Comparison of ENCODE assay signal across 28 cellular contexts in genomic region chr2:88211809-88212154, GRCh38.
"Had no signal": no experiment of that assay in that cellular context is flagged by ENCODE, and none has a peak within 500 bp of the region (broad histone marks: within the 10 kb centered on the region; RNA-seq: fewer than 3 reads in every experiment).

No MANE protein-coding gene starts in this region.

- H3K27me3 ChIP-seq: ovary, thyroid gland, tibial nerve, upper lobe of left lung, vagina had no signal

- H3K4me1 Mint-ChIP-seq: naive thymus-derived CD8-positive, alpha-beta T cell; neural crest cell; stimulated activated effector memory CD8-positive, alpha-beta T cell treated with anti-CD3 and anti-CD28 coated beads, Interleukin-12 subunit alpha, Interleukin-12 subunit beta, amount 100 ng/mL, for 72 hours; stimulated activated naive B cell treated with anti-CD40 and anti-IgM and Interleukin-4, amounts not matched to agents 10 μg/mL and 1 μg/mL and 100 μg/mL, for 72 hours had no signal

- DNase-seq: naive thymus-derived CD8-positive, alpha-beta T cell; nephron progenitor cell; occipital lobe; ovary; psoas muscle; right cardiac atrium; stimulated activated CD4-positive, alpha-beta T cell treated with anti-CD3 and anti-CD28 coated beads, Interleukin-15, amount 100 ng/mL, for 24 hours; stimulated activated CD4-positive, alpha-beta T cell treated with anti-CD3 and anti-CD28 coated beads, Interleukin-2, amount 100 ng/mL, for 24 hours; stimulated activated CD4-positive, alpha-beta T cell treated with anti-CD3 and anti-CD28 coated beads, Interleukin-2, amount 100 ng/mL, for 48 hours; stimulated activated CD4-positive, alpha-beta T cell treated with anti-CD3 and anti-CD28 coated beads, Interleukin-4, amount 100 ng/mL, for 24 hours; stimulated activated naive B cell treated with anti-CD40 and anti-IgM and Interleukin-4, amounts not matched to agents 10 μg/mL and 1 μg/mL and 100 μg/mL, for 72 hours; stimulated activated naive CD4-positive, alpha-beta T cell treated with Interleukin-2 at 50 U/mL for 16 hours; stomach; thyroid gland; upper lobe of left lung had no signal

- H3K9me3 ChIP-seq: ovary, psoas muscle, stomach, thoracic aorta, thyroid gland, tibial nerve, upper lobe of left lung, vagina had no signal

- ATAC-seq: naive thymus-derived CD8-positive, alpha-beta T cell; natural killer cell treated with Interleukin-12 subunit alpha and Interleukin-12 subunit beta and Interleukin-15 and Interleukin-18, amount 100 ng/mL, for 72 hours; psoas muscle; right cardiac atrium; sciatic nerve; stimulated activated effector memory CD8-positive, alpha-beta T cell treated with anti-CD3 and anti-CD28 coated beads, Interleukin-12 subunit alpha, Interleukin-12 subunit beta, amount 100 ng/mL, for 72 hours had no signal

- H3K9me3 Mint-ChIP-seq: natural killer cell treated with Interleukin-12 subunit alpha and Interleukin-12 subunit beta and Interleukin-15 and Interleukin-18, amount 100 ng/mL, for 72 hours; nephron progenitor cell; neural crest cell; stimulated activated effector memory CD8-positive, alpha-beta T cell treated with anti-CD3 and anti-CD28 coated beads, Interleukin-12 subunit alpha, Interleukin-12 subunit beta, amount 100 ng/mL, for 72 hours; stimulated activated naive B cell treated with anti-CD40 and anti-IgM and Interleukin-4, amounts not matched to agents 10 μg/mL and 1 μg/mL and 100 μg/mL, for 72 hours; stimulated activated naive CD8-positive, alpha-beta T cell treated with anti-CD3 and anti-CD28 coated beads, Interleukin-15, Interleukin-2, amounts not matched to agents 100 ng/mL and 50 ng/mL, for 24 hours had no signal

- H3K4me3 ChIP-seq: ovary, psoas muscle, skin epidermis, smooth muscle cell, stomach, thoracic aorta, thyroid gland, tibial nerve, upper lobe of left lung, vagina had no signal

- H3K4me3 Mint-ChIP-seq: naive thymus-derived CD8-positive, alpha-beta T cell; natural killer cell treated with Interleukin-12 subunit alpha and Interleukin-12 subunit beta and Interleukin-15 and Interleukin-18, amount 100 ng/mL, for 72 hours; nephron progenitor cell; neural crest cell; stimulated activated effector memory CD8-positive, alpha-beta T cell treated with anti-CD3 and anti-CD28 coated beads, Interleukin-12 subunit alpha, Interleukin-12 subunit beta, amount 100 ng/mL, for 72 hours; stimulated activated naive B cell treated with anti-CD40 and anti-IgM and Interleukin-4, amounts not matched to agents 10 μg/mL and 1 μg/mL and 100 μg/mL, for 72 hours; stimulated activated naive CD8-positive, alpha-beta T cell treated with anti-CD3 and anti-CD28 coated beads, Interleukin-15, Interleukin-2, amounts not matched to agents 100 ng/mL and 50 ng/mL, for 24 hours had no signal

- H3K27ac Mint-ChIP-seq: naive thymus-derived CD8-positive, alpha-beta T cell; natural killer cell treated with Interleukin-12 subunit alpha and Interleukin-12 subunit beta and Interleukin-15 and Interleukin-18, amount 100 ng/mL, for 72 hours; nephron progenitor cell; progenitor cell of endocrine pancreas; stimulated activated effector memory CD8-positive, alpha-beta T cell treated with anti-CD3 and anti-CD28 coated beads, Interleukin-12 subunit alpha, Interleukin-12 subunit beta, amount 100 ng/mL, for 72 hours; stimulated activated naive B cell treated with anti-CD40 and anti-IgM and Interleukin-4, amounts not matched to agents 10 μg/mL and 1 μg/mL and 100 μg/mL, for 72 hours; stimulated activated naive CD8-positive, alpha-beta T cell treated with anti-CD3 and anti-CD28 coated beads, Interleukin-15, Interleukin-2, amounts not matched to agents 100 ng/mL and 50 ng/mL, for 24 hours had no signal

- FAIRE-seq: urothelium cell line had no signal

- H3K4me2 ChIP-seq: smooth muscle cell had no signal

- H3K9ac ChIP-seq: parathyroid adenoma had no signal

- H3K79me2 ChIP-seq: parathyroid adenoma had no signal

- H3K27ac ChIP-seq: ovary, parathyroid adenoma, psoas muscle, stomach, thoracic aorta, thyroid gland, tibial nerve, upper lobe of left lung, vagina had no signal

- H3K36me3 ChIP-seq: ovary, stomach, thoracic aorta, thyroid gland, tibial nerve, upper lobe of left lung, vagina had no signal

- H3K36me3 Mint-ChIP-seq: naive thymus-derived CD8-positive, alpha-beta T cell; natural killer cell treated with Interleukin-12 subunit alpha and Interleukin-12 subunit beta and Interleukin-15 and Interleukin-18, amount 100 ng/mL, for 72 hours; stimulated activated effector memory CD8-positive, alpha-beta T cell treated with anti-CD3 and anti-CD28 coated beads, Interleukin-12 subunit alpha, Interleukin-12 subunit beta, amount 100 ng/mL, for 72 hours; stimulated activated naive B cell treated with anti-CD40 and anti-IgM and Interleukin-4, amounts not matched to agents 10 μg/mL and 1 μg/mL and 100 μg/mL, for 72 hours had no signal

- H3K4me1 ChIP-seq: parathyroid adenoma, psoas muscle, stomach, thyroid gland, tibial nerve, upper lobe of left lung, vagina had no signal
